1 cellular context compared by ENCODE assay signal in the genomic region with DNA sequence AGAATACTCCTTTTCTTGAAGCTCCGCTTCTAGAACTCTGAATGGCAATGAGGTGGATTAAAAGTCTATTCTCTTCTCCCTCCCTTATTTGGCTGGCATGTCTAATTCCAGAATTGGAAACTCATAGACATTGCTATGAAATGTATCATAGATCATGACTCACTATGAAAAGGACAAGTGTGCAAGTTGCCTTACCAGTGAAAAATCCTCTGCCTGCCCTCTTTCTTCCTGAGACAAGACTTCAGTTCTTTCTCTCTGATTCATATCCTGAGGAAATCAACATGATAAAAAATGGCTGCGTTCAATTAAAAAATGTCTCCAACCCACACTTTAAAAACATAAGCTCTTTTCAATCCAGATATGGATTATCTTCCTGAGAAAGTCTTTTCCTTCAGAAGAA.
A peak's percentile ranks its signal among the peaks of the same experiment; 100 is the strongest.
TF ChIP-seq lines count a peak whose summit lies in the region.

No MANE protein-coding gene starts in this region.

TF ChIP-seq in A549, 52 proteins besides CTCF, POLR2A, EP300 and RAD21 (continued from another document):
- TF ChIP-seq ZSCAN20 (CRISPR knock-in tag; IDR thresholded peaks at IDR 0.05) (no peak), EHMT2 (IDR thresholded peaks at IDR 0.05; ENCODE audit: low read depth) (no peak), TP53 (CRISPR knock-in tag; IDR thresholded peaks at IDR 0.05) (no peak), TFCP2L1 (CRISPR knock-in tag; IDR thresholded peaks at IDR 0.05) (no peak), ELK1 (IDR thresholded peaks at IDR 0.05; ENCODE audit: low read depth, low read length) (no peak), HOXB5 (CRISPR knock-in tag; IDR thresholded peaks at IDR 0.05) (no peak), SREBF2 (IDR thresholded peaks at IDR 0.05) (no peak), FOSL2 (IDR thresholded peaks at IDR 0.05) (peak; percentile 93), FOSL2 (CRISPR knock-in tag; IDR thresholded peaks at IDR 0.05) (peak; percentile 96), CHD4 (IDR thresholded peaks at IDR 0.05; ENCODE audit: borderline replicate concordance) (no peak), FOXS1 (CRISPR knock-in tag; IDR thresholded peaks at IDR 0.05) (no peak), MAZ (IDR thresholded peaks at IDR 0.05; ENCODE audit: borderline replicate concordance, low read depth, low read length) (no peak), HEYL (CRISPR knock-in tag; IDR thresholded peaks at IDR 0.05) (no peak), HOXA7 (CRISPR knock-in tag; IDR thresholded peaks at IDR 0.05) (no peak), RNF2 (IDR thresholded peaks at IDR 0.05; ENCODE audit: borderline replicate concordance, low read depth) (no peak), MYC (IDR thresholded peaks at IDR 0.05; ENCODE audit: borderline replicate concordance, low read length) (no peak), ESRRA (IDR thresholded peaks at IDR 0.05; ENCODE audit: borderline replicate concordance, low read length) (no peak), SMC3 (IDR thresholded peaks at IDR 0.05) (peak; percentile 19; the same call in 1 of the 3 replicates), REST (IDR thresholded peaks at IDR 0.05) (no peak), HMGXB4 (CRISPR knock-in tag; IDR thresholded peaks at IDR 0.05; ENCODE audit: borderline replicate concordance) (no peak), EHF (CRISPR knock-in tag; IDR thresholded peaks at IDR 0.05) (no peak), HOXB13 (CRISPR knock-in tag; IDR thresholded peaks at IDR 0.05; ENCODE audit: low read depth) (no peak), POLR2AphosphoS2 (conservative IDR thresholded peaks at IDR 0.05; ENCODE audit: low read length) (no peak), CBX2 (IDR thresholded peaks at IDR 0.05; ENCODE audit: borderline replicate concordance, low read depth) (no peak), PBX3 (IDR thresholded peaks at IDR 0.05) (no peak), NR3C1 (IDR thresholded peaks at IDR 0.05) (no peak), NFE2L2 (conservative IDR thresholded peaks at IDR 0.05; ENCODE audit: low read length) (no peak), KDM5A (IDR thresholded peaks at IDR 0.05) (no peak), NPAS2 (CRISPR knock-in tag; IDR thresholded peaks at IDR 0.05; ENCODE audit: borderline replicate concordance) (no peak), BHLHE40 (IDR thresholded peaks at IDR 0.05; ENCODE audit: low read depth, low read length) (no peak), KDM1A (IDR thresholded peaks at IDR 0.05; ENCODE audit: low read depth) (no peak), GATA3 (IDR thresholded peaks at IDR 0.05; ENCODE audit: borderline replicate concordance) (peak; percentile 85; the same call in 1 of the 2 replicates), MAFK (IDR thresholded peaks at IDR 0.05; ENCODE audit: partially characterized antibody) (peak; percentile 20), JUN (IDR thresholded peaks at IDR 0.05) (peak in 1 of 2 experiments; percentile 65; a peak in 1 of 5 replicates), JUNB (IDR thresholded peaks at IDR 0.05) (peak; percentile 95)
- TF ChIP-seq, protein P1, sequence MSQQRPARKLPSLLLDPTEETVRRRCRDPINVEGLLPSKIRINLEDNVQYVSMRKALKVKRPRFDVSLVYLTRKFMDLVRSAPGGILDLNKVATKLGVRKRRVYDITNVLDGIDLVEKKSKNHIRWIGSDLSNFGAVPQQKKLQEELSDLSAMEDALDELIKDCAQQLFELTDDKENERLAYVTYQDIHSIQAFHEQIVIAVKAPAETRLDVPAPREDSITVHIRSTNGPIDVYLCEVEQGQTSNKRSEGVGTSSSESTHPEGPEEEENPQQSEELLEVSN (IDR thresholded peaks at IDR 0.05; ENCODE audit: borderline replicate concordance, low read depth): no peak
- TF ChIP-seq, protein P2, sequence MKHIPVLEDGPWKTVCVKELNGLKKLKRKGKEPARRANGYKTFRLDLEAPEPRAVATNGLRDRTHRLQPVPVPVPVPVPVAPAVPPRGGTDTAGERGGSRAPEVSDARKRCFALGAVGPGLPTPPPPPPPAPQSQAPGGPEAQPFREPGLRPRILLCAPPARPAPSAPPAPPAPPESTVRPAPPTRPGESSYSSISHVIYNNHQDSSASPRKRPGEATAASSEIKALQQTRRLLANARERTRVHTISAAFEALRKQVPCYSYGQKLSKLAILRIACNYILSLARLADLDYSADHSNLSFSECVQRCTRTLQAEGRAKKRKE (CRISPR knock-in tag; IDR thresholded peaks at IDR 0.05; ENCODE audit: low read depth): no peak
- TF ChIP-seq, protein P3, sequence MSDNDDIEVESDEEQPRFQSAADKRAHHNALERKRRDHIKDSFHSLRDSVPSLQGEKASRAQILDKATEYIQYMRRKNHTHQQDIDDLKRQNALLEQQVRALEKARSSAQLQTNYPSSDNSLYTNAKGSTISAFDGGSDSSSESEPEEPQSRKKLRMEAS (IDR thresholded peaks at IDR 0.05): peak; percentile 49; the same call in 1 of the 2 replicates
